24 cellular contexts compared by ENCODE assay signal in genomic region chr12:108368089-108368488, GRCh38. TPM values are rescaled to one million over a fixed set of nuclear protein-coding genes. Genes with fewer than 3 reads are reported as not detected.
"Had no signal": no experiment of that assay in that cellular context is flagged by ENCODE, and none has a peak within 500 bp of the region (broad histone marks: within the 10 kb centered on the region; RNA-seq: fewer than 3 reads in every experiment).

No MANE protein-coding gene starts in this region.

- H3K9me3 ChIP-seq: MG63, SK-N-SH had no signal

- H3K4me3 Mint-ChIP-seq: T-cell had no signal

- H3K4me2 ChIP-seq: SK-N-SH had no signal

- H3K4me3 ChIP-seq: MG63 had no signal

- H3K36me3 Mint-ChIP-seq: T-cell had no signal

- H3K27ac ChIP-seq: RWPE1 had no signal

- H3K27me3 ChIP-seq: MG63 had no signal

- DNase-seq: Karpas-422, KG1, NCI-H1092, NCI-H1105 treated with DMSO at 0.1 percent for 48 hours, NCI-H1417 treated with DMSO at 0.1 percent for 48 hours, NCI-H146, NCI-H1694 treated with DMSO at 0.1 percent for 48 hours, NCI-H2029, NCI-H2081 treated with DMSO at 0.1 percent for 48 hours, NCI-H2171, NCI-H510A, NCI-H524 treated with DMSO at 0.1 percent for 48 hours, NCI-H69, NCI-H774, PC-3, SHP77, SK-N-SH, SW 1271 had no signal

- H3K27ac Mint-ChIP-seq: T-cell had no signal

- ATAC-seq: Panc1, PC-3, T-cell had no signal

- H3K36me3 ChIP-seq: MG63 had no signal

RNA-seq across cellular contexts. Expression of gene CMKLR1, which starts 29.0 kb away (rescaled TPM):
- total RNA-seq: HT-29, PC-3, SK-MEL-5 had no signal
